Comparison of ENCODE assay signal across 17 cellular contexts in the genomic region with DNA sequence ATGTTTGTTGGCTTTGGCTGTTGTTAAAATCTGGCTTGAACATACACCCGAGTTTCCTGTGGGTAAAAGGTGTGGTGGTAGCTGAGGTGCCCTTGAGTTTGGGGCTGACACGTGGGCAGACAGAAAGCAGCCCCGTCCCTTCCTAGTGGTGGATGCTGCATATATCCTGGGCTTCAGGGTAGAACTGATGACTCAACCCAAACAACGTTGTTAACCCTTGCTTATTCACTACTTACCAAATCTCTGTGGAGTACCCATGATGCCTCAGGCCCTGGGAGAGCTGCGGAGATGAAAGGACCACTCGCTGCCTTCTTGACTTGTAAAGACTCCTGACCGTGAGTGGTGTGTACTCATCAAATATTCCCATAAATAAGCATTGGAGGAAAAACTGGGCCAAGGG.
DNase-seq lines count a peak whose midpoint lies in the region; ATAC-seq, FAIRE-seq and TF ChIP-seq lines count a peak whose summit lies in the region.
"Had no signal": no experiment of that assay in that cellular context is flagged by ENCODE, and none has a peak within 500 bp of the region (broad histone marks: within the 10 kb centered on the region; RNA-seq: fewer than 3 reads in every experiment).

No MANE protein-coding gene starts in this region.

- intact Hi-C loops in MCF 10A (cut with micrococcal nuclease) (loop anchor here (5.0 kb wide), 1 partner anchor 246 kb away; the partner anchor contains the start of gene RAB11FIP2), mammary epithelial cell (cut with micrococcal nuclease) (no loop called here), K562 (cut with micrococcal nuclease) (no loop called here), thyroid gland (cut with DNase I) (no loop called here)

- H3K79me2 ChIP-seq in mammary epithelial cell (ENCODE audit: insufficient read depth, low read length) = no peaks in the 10 kb centered on the region
- no peaks in the 10 kb centered on the region for H3K79me2 ChIP-seq in K562 (ENCODE audit: control insufficient read depth, insufficient read depth, low read length)

- DNase-seq in MCF 10A (ENCODE audit: unreplicated experiment) (peak; percentile 25), mammary epithelial cell (no peak), K562 (ENCODE audit: extremely low read depth in 1 of 4, low spot score in 3 of 4) (no peak), type B pancreatic cell (ENCODE audit: extremely low spot score, unreplicated experiment) (no peak), thyroid gland (no peak), NCI-H187 treated with DMSO at 0.1 percent for 48 hours (lab: John Stamatoyannopoulos, UW) (no peak)
- DNase-seq: 8988T; CD4-positive, alpha-beta memory T cell; DMS79 treated with DMSO at 0.1 percent for 48 hours; EL; H9 had no signal

- no peaks in the 10 kb centered on the region for H3K9me3 Mint-ChIP-seq in MCF 10A (ENCODE audit: unreplicated experiment)
- no peaks in the 10 kb centered on the region for H3K9me3 Mint-ChIP-seq in type B pancreatic cell
- H3K9me3 Mint-ChIP-seq: CD4-positive, alpha-beta memory T cell; H9 had no signal

- TF ChIP-seq POLR2A in K562 (conservative IDR thresholded peaks at IDR 0.05) (no peak), thyroid gland (IDR thresholded peaks at IDR 0.05) (no peak)

- H3K4me1 ChIP-seq in mammary epithelial cell (ENCODE audit: insufficient read depth, low read length) = no peaks in the 10 kb centered on the region
- H3K4me1 ChIP-seq in HEK293 (ENCODE audit: control insufficient read depth, insufficient read depth, low read length) = no peaks in the 10 kb centered on the region
- H3K4me1 ChIP-seq in K562 (replicated peaks in 1 of 2; ENCODE audit: control insufficient read depth in 2 of 2, insufficient read depth in 2 of 2, low read length in 2 of 2) = no peaks in the 10 kb centered on the region
- H3K4me1 ChIP-seq in thyroid gland = no peaks in the 10 kb centered on the region

- no peak for ATAC-seq in K562
- ATAC-seq: GM12878 had no signal

- H3K4me3 Mint-ChIP-seq in MCF 10A (ENCODE audit: unreplicated experiment) = no peak overlapping the region
- H3K4me3 Mint-ChIP-seq in type B pancreatic cell = no peak overlapping the region
- H3K4me3 Mint-ChIP-seq: CD14-positive monocyte; CD4-positive, alpha-beta memory T cell; H9 had no signal

- no peak for TF ChIP-seq RAD21 in K562 (CRISPR knock-in tag; conservative IDR thresholded peaks at IDR 0.05 in 1 of 2, IDR thresholded peaks at IDR 0.05 in 1 of 2)

- dilution Hi-C loops in mammary epithelial cell (cut with HindIII; ENCODE audit: low sequenced_read_pairs) = no loop called here

- H3K36me3 Mint-ChIP-seq in MCF 10A (ENCODE audit: insufficient read depth, unreplicated experiment) (no peaks in the 10 kb centered on the region), type B pancreatic cell (no peaks in the 10 kb centered on the region)
- H3K36me3 Mint-ChIP-seq: CD14-positive monocyte; CD4-positive, alpha-beta memory T cell had no signal

- POLR2A ChIA-PET in MCF 10A (lab: Yijun Ruan, JAX) (interaction anchor here (0.7 kb wide), 1 partner anchor 55 kb away, joined by 3 read pairs; no protein-coding TSS in a partner anchor), HEK293 (lab: Yijun Ruan, JAX) (no interaction called here), K562 (lab: Yijun Ruan, JAX) (no interaction called here)

- H3K27me3 Mint-ChIP-seq in MCF 10A (ENCODE audit: insufficient read depth, unreplicated experiment) = no peaks in the 10 kb centered on the region
- peaks cover 12% of the 10 kb centered on the region for H3K27me3 Mint-ChIP-seq in type B pancreatic cell

- peaks cover 40% of the 10 kb centered on the region for H3K4me1 Mint-ChIP-seq in MCF 10A (ENCODE audit: insufficient read depth, unreplicated experiment)
- H3K4me1 Mint-ChIP-seq in type B pancreatic cell (ENCODE audit: unreplicated experiment) = peaks cover 32% of the 10 kb centered on the region
- H3K4me1 Mint-ChIP-seq: CD14-positive monocyte had no signal

- FAIRE-seq in K562 (lab: Jason Lieb, UNC) = no peak
- FAIRE-seq: GM12878, GM19239, H1 had no signal

- H3K27ac Mint-ChIP-seq in MCF 10A (ENCODE audit: low read depth, unreplicated experiment) (peak overlapping the region; percentile 99), type B pancreatic cell (peak overlapping the region; percentile 48)
- H3K27ac Mint-ChIP-seq: CD4-positive, alpha-beta memory T cell; H9 had no signal

- H3K27me3 ChIP-seq in mammary epithelial cell (ENCODE audit: insufficient read depth, low read length) (peaks cover 4% of the 10 kb centered on the region), K562 (ENCODE audit: control insufficient read depth in 2 of 2, insufficient read depth in 2 of 2, low read length in 2 of 2) (peaks cover 0 to 24% of the 10 kb centered on the region in 2 experiments; a peak in 2 of 5 replicates), thyroid gland (no peaks in the 10 kb centered on the region)
- H3K27me3 ChIP-seq: BLaER1 had no signal

- H3K27ac ChIP-seq in mammary epithelial cell (ENCODE audit: insufficient read depth, low read depth, low read length) (no peak overlapping the region), HEK293 (ENCODE audit: extremely low read depth, low read depth, low read length) (no peak overlapping the region), K562 (ENCODE audit: extremely low read depth, low read depth, low read length) (no peak overlapping the region), thyroid gland (no peak overlapping the region)
- H3K27ac ChIP-seq: BLaER1 had no signal

- no peaks in the 10 kb centered on the region for H3K9me1 ChIP-seq in K562 (ENCODE audit: control insufficient read depth, insufficient read depth, low read length)

- TF ChIP-seq CTCF in MCF 10A (IDR thresholded peaks at IDR 0.05; ENCODE audit: unreplicated experiment) = no peak
- no peak for TF ChIP-seq CTCF in mammary epithelial cell (conservative IDR thresholded peaks at IDR 0.05 in 1 of 2, IDR thresholded peaks at IDR 0.05 in 1 of 2; ENCODE audit: extremely low read depth in 1 of 2, insufficient read depth in 1 of 2, low read depth in 1 of 2, low read length in 2 of 2)
- no peak for TF ChIP-seq CTCF in HEK293 (tag by site-specific recombination; IDR thresholded peaks at IDR 0.05)
- no peak for TF ChIP-seq CTCF in K562 (IDR thresholded peaks at IDR 0.05 in 2 of 3, conservative IDR thresholded peaks at IDR 0.05 in 1 of 3; ENCODE audit: insufficient read depth in 2 of 3, low read depth in 1 of 3, low read length in 3 of 3)
- TF ChIP-seq CTCF in type B pancreatic cell (conservative IDR thresholded peaks at IDR 0.05) = no peak
- no peak for TF ChIP-seq CTCF in thyroid gland (IDR thresholded peaks at IDR 0.05)

- in situ Hi-C loops in mammary epithelial cell (cut with MboI; ENCODE audit: low sequenced_read_pairs in 2 of 2) (no loop called here), K562 (cut with MboI) (no loop called here)

- no peak overlapping the region for H3K9ac ChIP-seq in mammary epithelial cell (ENCODE audit: insufficient read depth, low read length)
- no peak overlapping the region for H3K9ac ChIP-seq in K562 (ENCODE audit: insufficient read depth in 1 of 2, low read depth in 2 of 2, low read length in 2 of 2)
- H3K9ac ChIP-seq: BLaER1 had no signal

- H2AFZ ChIP-seq in mammary epithelial cell (ENCODE audit: low read depth, low read length) (no peak overlapping the region), K562 (ENCODE audit: low read depth, low read length) (no peak overlapping the region)

- no peak overlapping the region for H3K4me3 ChIP-seq in mammary epithelial cell (replicated peaks in 1 of 3; ENCODE audit: insufficient read depth in 1 of 3, low read depth in 2 of 3, low read length in 3 of 3)
- no peak overlapping the region for H3K4me3 ChIP-seq in HEK293 (ENCODE audit: low read depth, low read length)
- no peak overlapping the region for H3K4me3 ChIP-seq in K562
- no peak overlapping the region for H3K4me3 ChIP-seq in thyroid gland (replicated peaks in 1 of 3)
- H3K4me3 ChIP-seq: BLaER1, GM12878 had no signal

- no peaks in the 10 kb centered on the region for H4K20me1 ChIP-seq in mammary epithelial cell (ENCODE audit: insufficient read depth, low read length)
- no peaks in the 10 kb centered on the region for H4K20me1 ChIP-seq in K562 (replicated peaks; ENCODE audit: control insufficient read depth, insufficient read depth, low read length)
- H4K20me1 ChIP-seq: BLaER1 had no signal

- H3K36me3 ChIP-seq in mammary epithelial cell (ENCODE audit: insufficient read depth, low read length) = no peaks in the 10 kb centered on the region
- H3K36me3 ChIP-seq in HEK293 (ENCODE audit: control insufficient read depth in 2 of 2, insufficient read depth in 1 of 2, low read length in 2 of 2) = no peaks in the 10 kb centered on the region
- H3K36me3 ChIP-seq in K562 (ENCODE audit: control insufficient read depth, insufficient read depth, low read length) = no peaks in the 10 kb centered on the region
- no peaks in the 10 kb centered on the region for H3K36me3 ChIP-seq in thyroid gland
- H3K36me3 ChIP-seq: BLaER1 had no signal

- CTCF ChIA-PET in MCF 10A (lab: Yijun Ruan, JAX) (interaction anchor here (1.0 to 1.1 kb wide), 2 partner anchors 9 to 359 kb away, joined by 4 to 5 read pairs; no protein-coding TSS in a partner anchor), mammary epithelial cell (lab: Charles Lee; ENCODE audit: low non-redundant PET) (no interaction called here), HEK293 (lab: Yijun Ruan, JAX) (no interaction called here), K562 (lab: Yijun Ruan, JAX; ENCODE audit: low intra/inter-chr PET ratio) (no interaction called here)

- BruUV-seq in MCF 10A (replicated peaks; lab: Mats Ljungman, UMichigan) (no TSS peak), mammary epithelial cell (replicated peaks; lab: Mats Ljungman, UMichigan) (no TSS peak), K562 (replicated peaks; lab: Mats Ljungman, UMichigan) (no TSS peak)

- WGBS in mammary epithelial cell (ENCODE audit: low coverage, missing lambda C conversion rate) = 77% methylated on average over 7 of the region's 7 CpGs
- 0% methylated on average over 7 of the region's 7 CpGs for WGBS in K562 (ENCODE audit: insufficient coverage, low coverage, missing lambda C conversion rate)
- 47 to 61% methylated on average over 7 of the region's 7 CpGs for WGBS in thyroid gland, 2 donors

- H3K9me3 ChIP-seq in mammary epithelial cell (replicated peaks; ENCODE audit: insufficient read depth, low read length) (no peaks in the 10 kb centered on the region), HEK293 (ENCODE audit: control insufficient read depth, insufficient read depth, low read depth, low read length) (no peaks in the 10 kb centered on the region), K562 (replicated peaks; ENCODE audit: control insufficient read depth, insufficient read depth, low read depth, low read length) (no peaks in the 10 kb centered on the region), thyroid gland (no peaks in the 10 kb centered on the region)
- H3K9me3 ChIP-seq: BLaER1 had no signal

- no peak for TF ChIP-seq EP300 in K562 (IDR thresholded peaks at IDR 0.05; ENCODE audit: low read length)

- H3K4me2 ChIP-seq in mammary epithelial cell (ENCODE audit: insufficient read depth, low read depth, low read length) (no peak overlapping the region), K562 (ENCODE audit: insufficient read depth, low read length) (no peak overlapping the region)
- H3K4me2 ChIP-seq: BLaER1 had no signal

TF ChIP-seq in HEK293, 187 proteins besides CTCF, POLR2A, EP300 and RAD21 (continues in another document):
- TF ChIP-seq ZNF350 (tag by site-specific recombination; IDR thresholded peaks at IDR 0.05) = no peak

TF ChIP-seq in K562, 482 proteins besides CTCF, POLR2A, EP300 and RAD21 (continues in another document):
- no peak for TF ChIP-seq U2AF2 (optimal IDR thresholded peaks at IDR 0.05; ENCODE audit: low read depth, low read length)
